1 cellular context compared by ENCODE assay signal in the genomic region with DNA sequence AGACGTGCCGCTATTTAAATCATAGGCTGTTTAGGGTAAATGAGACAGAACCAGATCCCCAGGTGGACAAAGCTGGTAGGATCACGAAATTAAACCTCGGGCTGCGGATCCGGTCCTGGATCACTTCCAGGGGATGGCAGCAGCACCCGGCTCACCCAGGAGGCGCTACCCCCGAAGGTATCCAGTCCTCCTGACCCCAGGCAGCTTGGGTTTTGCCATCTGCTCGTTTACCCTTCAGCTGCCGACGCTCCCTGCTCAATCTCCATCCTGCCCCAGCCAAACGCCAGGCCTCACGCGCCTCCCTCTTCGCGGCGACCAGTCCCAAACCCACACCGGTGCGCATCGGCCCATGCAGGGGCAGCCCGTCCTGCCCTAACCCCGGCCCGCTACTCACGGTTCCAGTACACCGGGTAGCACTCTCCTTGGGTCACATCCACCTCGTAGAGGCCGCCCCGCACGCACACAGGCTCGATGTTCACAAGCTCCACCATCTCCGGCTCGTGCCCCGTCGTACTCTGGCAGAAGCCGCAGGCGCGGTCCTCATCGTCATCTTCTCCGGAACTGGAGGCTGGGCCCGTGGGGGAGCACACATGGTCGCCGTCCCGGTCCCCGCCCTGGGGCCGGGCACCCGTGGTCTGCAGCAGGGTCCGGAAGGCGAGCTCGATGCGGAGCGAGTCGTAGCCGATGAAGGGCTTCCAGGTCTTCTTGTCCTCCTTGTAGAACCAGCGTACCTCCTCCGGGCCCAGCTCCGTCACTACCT.
A peak's percentile ranks its signal among the peaks of the same experiment; 100 is the strongest.
TF ChIP-seq lines count a peak whose summit lies in the region.

No MANE protein-coding gene starts in this region.

TF ChIP-seq in HepG2, 621 proteins besides CTCF, POLR2A, EP300 and RAD21 (continued from another document and continues in another):
- TF ChIP-seq ELF1 (CRISPR knock-in tag; IDR thresholded peaks at IDR 0.05) (no peak), ZNF740 (CRISPR knock-in tag; IDR thresholded peaks at IDR 0.05) (0 out of 2 replicates have a peak, but pooled peaks have one; percentile 13), TEAD3 (CRISPR knock-in tag; optimal IDR thresholded peaks at IDR 0.05; ENCODE audit: borderline replicate concordance) (no peak), TBX2 (CRISPR knock-in tag; IDR thresholded peaks at IDR 0.05; ENCODE audit: borderline replicate concordance) (no peak; the same call in 1 of the 2 replicates), ERF (CRISPR knock-in tag; IDR thresholded peaks at IDR 0.05) (no peak), MAZ (IDR thresholded peaks at IDR 0.05; ENCODE audit: borderline replicate concordance, low read depth, low read length) (no peak), MAZ (CRISPR knock-in tag; IDR thresholded peaks at IDR 0.05; ENCODE audit: low read depth) (no peak), ZUFSP (CRISPR knock-in tag; IDR thresholded peaks at IDR 0.05; ENCODE audit: borderline replicate concordance) (no peak), HHEX (CRISPR knock-in tag; IDR thresholded peaks at IDR 0.05) (no peak), MEF2D (CRISPR knock-in tag; IDR thresholded peaks at IDR 0.05) (0 out of 2 replicates have a peak, but pooled peaks have one; percentile 50), IRF2 (CRISPR knock-in tag; IDR thresholded peaks at IDR 0.05) (no peak), ZNF605 (CRISPR knock-in tag; IDR thresholded peaks at IDR 0.05) (0 out of 2 replicates have a peak, but pooled peaks have one; percentile 43), ZC3H4 (CRISPR knock-in tag; IDR thresholded peaks at IDR 0.05; ENCODE audit: borderline replicate concordance) (no peak), ZNF790 (CRISPR knock-in tag; IDR thresholded peaks at IDR 0.05; ENCODE audit: borderline replicate concordance) (0 out of 2 replicates have a peak, but pooled peaks have one; percentile 9), ZNF766 (CRISPR knock-in tag; IDR thresholded peaks at IDR 0.05; ENCODE audit: borderline replicate concordance) (0 out of 2 replicates have a peak, but pooled peaks have one; percentile 69), PHF8 (CRISPR knock-in tag; IDR thresholded peaks at IDR 0.05) (peak; percentile 58; the same call in 1 of the 2 replicates), GABPB1 (CRISPR knock-in tag; IDR thresholded peaks at IDR 0.05) (peak; percentile 29; the same call in 1 of the 2 replicates), TOE1 (CRISPR knock-in tag; IDR thresholded peaks at IDR 0.05) (no peak), ZNF720 (CRISPR knock-in tag; IDR thresholded peaks at IDR 0.05) (no peak), RBM22 (optimal IDR thresholded peaks at IDR 0.05; ENCODE audit: low read length) (no peak), ZFP36 (IDR thresholded peaks at IDR 0.05; ENCODE audit: borderline replicate concordance, low read depth, low read length, partially characterized antibody) (no peak), NAIF1 (CRISPR knock-in tag; IDR thresholded peaks at IDR 0.05; ENCODE audit: borderline replicate concordance) (peak; percentile 76), ZNF749 (CRISPR knock-in tag; IDR thresholded peaks at IDR 0.05; ENCODE audit: borderline replicate concordance) (no peak), CENPX (CRISPR knock-in tag; IDR thresholded peaks at IDR 0.05) (no peak), SSRP1 (CRISPR knock-in tag; IDR thresholded peaks at IDR 0.05) (no peak), ZNF510 (CRISPR knock-in tag; IDR thresholded peaks at IDR 0.05; ENCODE audit: low read depth) (no peak), ZNF784 (CRISPR knock-in tag; IDR thresholded peaks at IDR 0.05; ENCODE audit: borderline replicate concordance) (no peak), KDM5B (CRISPR knock-in tag; IDR thresholded peaks at IDR 0.05; ENCODE audit: borderline replicate concordance) (no peak; the same call in 1 of the 2 replicates), ZNF367 (CRISPR knock-in tag; IDR thresholded peaks at IDR 0.05; ENCODE audit: borderline replicate concordance) (no peak), CSRNP1 (CRISPR knock-in tag; IDR thresholded peaks at IDR 0.05) (peak; percentile 73; the same call in 1 of the 2 replicates), HNRNPLL (IDR thresholded peaks at IDR 0.05; ENCODE audit: low read depth, low read length, poor library complexity, severe bottlenecking) (peak; percentile 27), ZNF431 (CRISPR knock-in tag; IDR thresholded peaks at IDR 0.05; ENCODE audit: borderline replicate concordance, low read depth) (peak; percentile 88), PAX8 (CRISPR knock-in tag; IDR thresholded peaks at IDR 0.05; ENCODE audit: borderline replicate concordance) (no peak), PHF21A (CRISPR knock-in tag; IDR thresholded peaks at IDR 0.05) (no peak), MAFK (conservative IDR thresholded peaks at IDR 0.05 in 1 of 2, IDR thresholded peaks at IDR 0.05 in 1 of 2; ENCODE audit: low read length in 2 of 2) (no peak), ZNF724P (CRISPR knock-in tag; IDR thresholded peaks at IDR 0.05; ENCODE audit: borderline replicate concordance) (0 out of 2 replicates have a peak, but pooled peaks have one; percentile 64), POLR2AphosphoS2 (IDR thresholded peaks at IDR 0.05; ENCODE audit: low read depth, low read length) (no peak), KMT2B (CRISPR knock-in tag; IDR thresholded peaks at IDR 0.05) (no peak; the same call in 1 of the 2 replicates), NCOA1 (CRISPR knock-in tag; IDR thresholded peaks at IDR 0.05) (no peak), NFKB2 (CRISPR knock-in tag; IDR thresholded peaks at IDR 0.05; ENCODE audit: borderline replicate concordance) (no peak), NCOR1 (IDR thresholded peaks at IDR 0.05; ENCODE audit: borderline replicate concordance, low read length) (no peak), SP1 (IDR thresholded peaks at IDR 0.05) (no peak), SP1 (CRISPR knock-in tag; IDR thresholded peaks at IDR 0.05) (no peak), ZKSCAN8 (CRISPR knock-in tag; IDR thresholded peaks at IDR 0.05; ENCODE audit: borderline replicate concordance) (no peak), ZNF232 (CRISPR knock-in tag; IDR thresholded peaks at IDR 0.05; ENCODE audit: borderline replicate concordance) (peak; percentile 48; the same call in 1 of the 2 replicates), GATAD2A (CRISPR knock-in tag; IDR thresholded peaks at IDR 0.05) (no peak)
- TF ChIP-seq, protein P1, sequence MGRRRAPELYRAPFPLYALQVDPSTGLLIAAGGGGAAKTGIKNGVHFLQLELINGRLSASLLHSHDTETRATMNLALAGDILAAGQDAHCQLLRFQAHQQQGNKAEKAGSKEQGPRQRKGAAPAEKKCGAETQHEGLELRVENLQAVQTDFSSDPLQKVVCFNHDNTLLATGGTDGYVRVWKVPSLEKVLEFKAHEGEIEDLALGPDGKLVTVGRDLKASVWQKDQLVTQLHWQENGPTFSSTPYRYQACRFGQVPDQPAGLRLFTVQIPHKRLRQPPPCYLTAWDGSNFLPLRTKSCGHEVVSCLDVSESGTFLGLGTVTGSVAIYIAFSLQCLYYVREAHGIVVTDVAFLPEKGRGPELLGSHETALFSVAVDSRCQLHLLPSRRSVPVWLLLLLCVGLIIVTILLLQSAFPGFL (CRISPR knock-in tag; IDR thresholded peaks at IDR 0.05), result no peak
- TF ChIP-seq, protein P2, sequence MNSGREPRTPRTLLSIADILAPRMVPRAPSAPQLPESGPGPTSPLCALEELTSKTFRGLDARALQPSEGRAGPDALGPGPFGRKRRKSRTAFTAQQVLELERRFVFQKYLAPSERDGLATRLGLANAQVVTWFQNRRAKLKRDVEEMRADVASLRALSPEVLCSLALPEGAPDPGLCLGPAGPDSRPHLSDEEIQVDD (CRISPR knock-in tag; IDR thresholded peaks at IDR 0.05; ENCODE audit: borderline replicate concordance), result peak; percentile 90
- TF ChIP-seq, protein P3, sequence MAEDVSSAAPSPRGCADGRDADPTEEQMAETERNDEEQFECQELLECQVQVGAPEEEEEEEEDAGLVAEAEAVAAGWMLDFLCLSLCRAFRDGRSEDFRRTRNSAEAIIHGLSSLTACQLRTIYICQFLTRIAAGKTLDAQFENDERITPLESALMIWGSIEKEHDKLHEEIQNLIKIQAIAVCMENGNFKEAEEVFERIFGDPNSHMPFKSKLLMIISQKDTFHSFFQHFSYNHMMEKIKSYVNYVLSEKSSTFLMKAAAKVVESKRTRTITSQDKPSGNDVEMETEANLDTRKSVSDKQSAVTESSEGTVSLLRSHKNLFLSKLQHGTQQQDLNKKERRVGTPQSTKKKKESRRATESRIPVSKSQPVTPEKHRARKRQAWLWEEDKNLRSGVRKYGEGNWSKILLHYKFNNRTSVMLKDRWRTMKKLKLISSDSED (CRISPR knock-in tag; IDR thresholded peaks at IDR 0.05), result no peak
- TF ChIP-seq, protein P4, sequence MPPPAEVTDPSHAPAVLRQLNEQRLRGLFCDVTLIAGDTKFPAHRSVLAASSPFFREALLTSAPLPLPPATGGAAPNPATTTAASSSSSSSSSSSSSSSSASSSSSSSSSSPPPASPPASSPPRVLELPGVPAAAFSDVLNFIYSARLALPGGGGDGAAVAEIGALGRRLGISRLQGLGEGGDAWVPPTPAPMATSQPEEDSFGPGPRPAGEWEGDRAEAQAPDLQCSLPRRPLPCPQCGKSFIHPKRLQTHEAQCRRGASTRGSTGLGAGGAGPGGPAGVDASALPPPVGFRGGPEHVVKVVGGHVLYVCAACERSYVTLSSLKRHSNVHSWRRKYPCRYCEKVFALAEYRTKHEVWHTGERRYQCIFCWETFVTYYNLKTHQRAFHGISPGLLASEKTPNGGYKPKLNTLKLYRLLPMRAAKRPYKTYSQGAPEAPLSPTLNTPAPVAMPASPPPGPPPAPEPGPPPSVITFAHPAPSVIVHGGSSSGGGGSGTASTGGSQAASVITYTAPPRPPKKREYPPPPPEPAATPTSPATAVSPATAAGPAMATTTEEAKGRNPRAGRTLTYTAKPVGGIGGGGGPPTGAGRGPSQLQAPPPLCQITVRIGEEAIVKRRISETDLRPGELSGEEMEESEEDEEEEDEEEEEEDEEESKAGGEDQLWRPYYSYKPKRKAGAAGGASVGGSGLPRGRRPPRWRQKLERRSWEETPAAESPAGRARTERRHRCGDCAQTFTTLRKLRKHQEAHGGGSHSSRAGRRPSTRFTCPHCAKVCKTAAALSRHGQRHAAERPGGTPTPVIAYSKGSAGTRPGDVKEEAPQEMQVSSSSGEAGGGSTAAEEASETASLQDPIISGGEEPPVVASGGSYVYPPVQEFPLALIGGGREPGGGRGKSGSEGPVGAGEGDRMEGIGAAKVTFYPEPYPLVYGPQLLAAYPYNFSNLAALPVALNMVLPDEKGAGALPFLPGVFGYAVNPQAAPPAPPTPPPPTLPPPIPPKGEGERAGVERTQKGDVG (CRISPR knock-in tag; IDR thresholded peaks at IDR 0.05; ENCODE audit: borderline replicate concordance), result no peak
- TF ChIP-seq, protein P5, sequence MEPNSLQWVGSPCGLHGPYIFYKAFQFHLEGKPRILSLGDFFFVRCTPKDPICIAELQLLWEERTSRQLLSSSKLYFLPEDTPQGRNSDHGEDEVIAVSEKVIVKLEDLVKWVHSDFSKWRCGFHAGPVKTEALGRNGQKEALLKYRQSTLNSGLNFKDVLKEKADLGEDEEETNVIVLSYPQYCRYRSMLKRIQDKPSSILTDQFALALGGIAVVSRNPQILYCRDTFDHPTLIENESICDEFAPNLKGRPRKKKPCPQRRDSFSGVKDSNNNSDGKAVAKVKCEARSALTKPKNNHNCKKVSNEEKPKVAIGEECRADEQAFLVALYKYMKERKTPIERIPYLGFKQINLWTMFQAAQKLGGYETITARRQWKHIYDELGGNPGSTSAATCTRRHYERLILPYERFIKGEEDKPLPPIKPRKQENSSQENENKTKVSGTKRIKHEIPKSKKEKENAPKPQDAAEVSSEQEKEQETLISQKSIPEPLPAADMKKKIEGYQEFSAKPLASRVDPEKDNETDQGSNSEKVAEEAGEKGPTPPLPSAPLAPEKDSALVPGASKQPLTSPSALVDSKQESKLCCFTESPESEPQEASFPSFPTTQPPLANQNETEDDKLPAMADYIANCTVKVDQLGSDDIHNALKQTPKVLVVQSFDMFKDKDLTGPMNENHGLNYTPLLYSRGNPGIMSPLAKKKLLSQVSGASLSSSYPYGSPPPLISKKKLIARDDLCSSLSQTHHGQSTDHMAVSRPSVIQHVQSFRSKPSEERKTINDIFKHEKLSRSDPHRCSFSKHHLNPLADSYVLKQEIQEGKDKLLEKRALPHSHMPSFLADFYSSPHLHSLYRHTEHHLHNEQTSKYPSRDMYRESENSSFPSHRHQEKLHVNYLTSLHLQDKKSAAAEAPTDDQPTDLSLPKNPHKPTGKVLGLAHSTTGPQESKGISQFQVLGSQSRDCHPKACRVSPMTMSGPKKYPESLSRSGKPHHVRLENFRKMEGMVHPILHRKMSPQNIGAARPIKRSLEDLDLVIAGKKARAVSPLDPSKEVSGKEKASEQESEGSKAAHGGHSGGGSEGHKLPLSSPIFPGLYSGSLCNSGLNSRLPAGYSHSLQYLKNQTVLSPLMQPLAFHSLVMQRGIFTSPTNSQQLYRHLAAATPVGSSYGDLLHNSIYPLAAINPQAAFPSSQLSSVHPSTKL (CRISPR knock-in tag; IDR thresholded peaks at IDR 0.05), result no peak; the same call in 1 of the 2 replicates
